Comparison of ENCODE assay signal across 8 cellular contexts in genomic region chr2:200305797-200306718, GRCh38. TPM values are rescaled to one million over a fixed set of nuclear protein-coding genes. Genes with fewer than 3 reads are reported as not detected.
DNase-seq lines count a peak whose midpoint lies in the region; ATAC-seq, FAIRE-seq and TF ChIP-seq lines count a peak whose summit lies in the region.

TSS of gene SPATS2L (plus strand) at chr2:200306693. CDS start at chr2:200389245, 82,552 bp downstream.

- no peak for TF ChIP-seq CTCF in endothelial cell of umbilical vein (IDR thresholded peaks at IDR 0.05; ENCODE audit: extremely low read depth in 1 of 2, insufficient read depth in 1 of 2, low read depth in 1 of 2, low read length in 2 of 2)

- H3K4me3 ChIP-seq in endothelial cell of umbilical vein (replicated peaks in 1 of 3; ENCODE audit: insufficient read depth in 1 of 3, low read depth in 1 of 3, low read length in 3 of 3), result peak within 1 kb of the TSS; percentile 83 to 95 (median 93)
- peak within 1 kb of the TSS; percentile 78 for H3K4me3 ChIP-seq in mesodermal cell (ENCODE audit: extremely low read depth, insufficient read depth, low read length, poor library complexity, severe bottlenecking)

- peaks cover 16% of the 10 kb centered on the region for H3K4me1 ChIP-seq in endothelial cell of umbilical vein (ENCODE audit: control insufficient read depth, extremely low read depth, insufficient read depth, low read length)
- H3K4me1 ChIP-seq in mesodermal cell (ENCODE audit: control insufficient read depth, insufficient read depth, low read length, poor library complexity, severe bottlenecking), result peaks cover 44% of the 10 kb centered on the region

- peak within 1 kb of the TSS; percentile 90 for H2AFZ ChIP-seq in endothelial cell of umbilical vein (ENCODE audit: low read depth, low read length)

- no peaks in the 10 kb centered on the region for H3K9me1 ChIP-seq in endothelial cell of umbilical vein (replicated peaks; ENCODE audit: control insufficient read depth, extremely low read depth, insufficient read depth, low read length)

- peak within 1 kb of the TSS; percentile 84 for H3K9ac ChIP-seq in endothelial cell of umbilical vein (replicated peaks; ENCODE audit: extremely low read depth, insufficient read depth, low read length)

- 1 to 2% methylated on average over 33 to 36 of the region's 47 CpGs for WGBS in mesodermal cell (ENCODE audit: insufficient coverage in 2 of 2), 2 experiments

- H3K36me3 ChIP-seq in endothelial cell of umbilical vein (ENCODE audit: control insufficient read depth in 2 of 2, extremely low read depth in 1 of 2, insufficient read depth in 2 of 2, low read length in 2 of 2), result no peaks in the 10 kb centered on the region
- peaks cover 3% of the 10 kb centered on the region for H3K36me3 ChIP-seq in mesodermal cell (ENCODE audit: control insufficient read depth, insufficient read depth, low read length)

- TF ChIP-seq POLR2A in endothelial cell of umbilical vein (IDR thresholded peaks at IDR 0.05; ENCODE audit: low read depth, low read length), result peak; percentile 74

- ATAC-seq in GM18867 (IDR thresholded peaks at IDR 0.05; ENCODE audit: unreplicated experiment), result peak; percentile 57
- peak; percentile 34 for ATAC-seq in HG03095 (IDR thresholded peaks at IDR 0.05; ENCODE audit: unreplicated experiment)

- intact Hi-C loops in endothelial cell of umbilical vein (cut with micrococcal nuclease), result loop anchor here (1.0 to 5.0 kb wide), 4 partner anchors 100 to 395 kb away; partner anchors contain the start of gene C2orf69

- H3K27me3 ChIP-seq in endothelial cell of umbilical vein (ENCODE audit: control insufficient read depth in 2 of 2, insufficient read depth in 2 of 2, low read length in 2 of 2), result no peaks in the 10 kb centered on the region

- H3K27ac ChIP-seq in endothelial cell of umbilical vein (ENCODE audit: insufficient read depth, low read depth, low read length), result peak within 1 kb of the TSS; percentile 39
- H3K27ac ChIP-seq in mesodermal cell (ENCODE audit: low read depth, low read length, severe bottlenecking), result peak within 1 kb of the TSS; percentile 90

- POLR2A ChIA-PET in endothelial cell of umbilical vein (lab: Charles Lee), result interaction anchor here (1.2 kb wide), 1 partner anchor 26 kb away, joined by 3 read pairs; no protein-coding TSS in a partner anchor

- no peaks in the 10 kb centered on the region for H3K9me3 ChIP-seq in endothelial cell of umbilical vein (replicated peaks; ENCODE audit: control insufficient read depth, insufficient read depth, low read length)
- no peaks in the 10 kb centered on the region for H3K9me3 ChIP-seq in mesodermal cell (ENCODE audit: control insufficient read depth, low read length)

- peak within 1 kb of the TSS; percentile 96 for H3K4me2 ChIP-seq in endothelial cell of umbilical vein (ENCODE audit: insufficient read depth, low read length)

- dilution Hi-C loops in endothelial cell of umbilical vein (cut with MboI; ENCODE audit: extremely low pct_ligation_motif_present, low sequenced_read_pairs), result no loop called here

- TSS peak; percentile 45 for BruUV-seq in endothelial cell of umbilical vein (replicated peaks; lab: Mats Ljungman, UMichigan)

- CTCF ChIA-PET in endothelial cell of umbilical vein (lab: Charles Lee), result interaction anchor here (0.6 to 2.2 kb wide), 17 partner anchors 8 to 335 kb away, joined by 3 to 15 read pairs (median 5); no protein-coding TSS in a partner anchor

- DNase-seq in A172 (ENCODE audit: low spot score) (peak; percentile 69), NOMO-1 (lab: John Stamatoyannopoulos, UW; ENCODE audit: unreplicated experiment in 2 of 2) (peak; percentile 55 to 57), activated T-cell treated with anti-CD3 and anti-CD28 coated beads for 1 hour (ENCODE audit: low read depth) (peak; percentile 42), endothelial cell of umbilical vein (ENCODE audit: low read depth, low spot score) (peak; percentile 71)
- peak; percentile 41 to 45 for DNase-seq in stimulated activated CD8-positive, alpha-beta memory T cell treated with anti-CD3 and anti-CD28 coated beads, Interleukin-2, amount 100 ng/mL, for 48 hours (ENCODE audit: low read depth in 2 of 2)

- H4K20me1 ChIP-seq in endothelial cell of umbilical vein (replicated peaks; ENCODE audit: control insufficient read depth, extremely low read depth, insufficient read depth, low read length), result peaks cover 4% of the 10 kb centered on the region

- H3K79me2 ChIP-seq in endothelial cell of umbilical vein (ENCODE audit: control insufficient read depth, insufficient read depth, low read length), result peaks cover 40% of the 10 kb centered on the region

- peak; percentile 63 for FAIRE-seq in endothelial cell of umbilical vein (lab: Jason Lieb, UNC)

TF ChIP-seq in endothelial cell of umbilical vein, 7 proteins besides CTCF, POLR2A, EP300 and RAD21:
- no peak for TF ChIP-seq MYC (IDR thresholded peaks at IDR 0.05; ENCODE audit: low read depth, low read length)
- no peak for TF ChIP-seq JUN (IDR thresholded peaks at IDR 0.05; ENCODE audit: borderline replicate concordance, insufficient read depth, insufficient read length, low read depth)
- peak; percentile 26 for TF ChIP-seq MAX (IDR thresholded peaks at IDR 0.05; ENCODE audit: insufficient read depth, insufficient read length)
- TF ChIP-seq POLR2AphosphoS5 (IDR thresholded peaks at IDR 0.05; ENCODE audit: insufficient read depth, low read depth, low read length), result no peak
- TF ChIP-seq GATA2 (IDR thresholded peaks at IDR 0.05; ENCODE audit: insufficient read depth, insufficient read length, low read depth, low read length), result no peak
- TF ChIP-seq EZH2 (IDR thresholded peaks at IDR 0.05; ENCODE audit: borderline replicate concordance, low read depth, low read length, severe bottlenecking), result no peak
TF ChIP-seq in endothelial cell of umbilical vein: peak in this region for 1.

RNA-seq across cellular contexts. Expression of gene SPATS2L, which starts in this region (rescaled TPM):
- 150 and 154 TPM in 2 replicates for total RNA-seq in A172 (2014; rRNA removed; shearing (Covaris generic))
- total RNA-seq in endothelial cell of umbilical vein, result 63.8 and 72.9 TPM in 2 replicates
- 26.8 and 29.1 TPM in 2 replicates for polyA plus RNA-seq in endothelial cell of umbilical vein
- polyA plus RNA-seq in endothelial cell of umbilical vein (2011; cell fraction: cytosol; rRNA removed), result 55.0 and 56.2 TPM in 2 replicates
- 42.5 and 49.4 TPM in 2 replicates for polyA plus RNA-seq in endothelial cell of umbilical vein (2011; cell fraction: nucleus; rRNA removed)
- polyA plus RNA-seq in endothelial cell of umbilical vein (2012), result 46.3 and 69.0 TPM in 2 replicates
- polyA minus RNA-seq in endothelial cell of umbilical vein, result 35.7 and 38.3 TPM in 2 replicates
- 24.8 TPM for polyA minus RNA-seq in endothelial cell of umbilical vein (2011; cell fraction: cytosol; rRNA and poly(A)+ RNA removed)
- 49.2 and 66.1 TPM in 2 replicates for polyA minus RNA-seq in endothelial cell of umbilical vein (2011; cell fraction: nucleus; rRNA and poly(A)+ RNA removed)
- 138 TPM for polyA plus RNA-seq in mesodermal cell (2013, experiment 1 of 2)
- polyA plus RNA-seq in mesodermal cell (2013, experiment 2 of 2), result 132 TPM

Comparison
In these comparisons a context has a peak if more than half of its experiments do, and no peak if none do; other contexts are left out.
1. Peak in every context shown above with its lines: DNase-seq, ATAC-seq, H3K4me3 ChIP-seq and H3K27ac ChIP-seq.